In the genomic region with DNA sequence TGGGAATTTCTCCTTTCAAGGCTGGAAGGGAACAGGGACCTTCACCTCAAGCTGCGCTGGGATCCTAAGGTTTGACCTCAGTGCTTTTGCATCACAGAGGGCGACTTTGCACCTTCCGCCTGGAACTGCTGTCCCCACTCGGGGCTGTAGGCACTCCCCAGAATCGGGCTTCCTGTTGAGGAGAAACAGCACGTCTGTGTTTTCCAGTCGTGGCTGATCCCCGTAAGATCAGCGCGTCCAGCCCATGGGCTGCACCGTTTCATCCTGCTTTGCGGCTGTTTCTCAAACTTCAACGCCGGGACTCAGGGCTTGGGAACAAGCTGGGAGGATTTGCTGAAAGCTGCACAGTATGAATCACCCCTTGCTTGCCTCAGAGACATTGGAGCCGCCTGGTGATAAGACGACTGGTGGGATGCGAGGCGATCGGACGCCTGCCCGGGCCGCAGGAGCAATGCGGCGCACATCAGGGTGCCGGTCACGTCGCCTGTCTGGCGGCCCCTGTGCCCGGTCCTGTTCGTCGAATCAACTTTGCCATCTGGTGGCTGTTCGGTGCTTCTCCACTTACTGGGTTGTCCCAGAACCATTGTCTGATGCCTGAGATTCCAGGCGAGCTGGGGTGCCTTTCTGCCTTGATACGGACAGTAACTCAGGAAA, we compare ENCODE assay signal across 9 cellular contexts. TPM values are rescaled to one million over a fixed set of nuclear protein-coding genes. Genes with fewer than 3 reads are reported as not detected.
A peak's percentile ranks its signal among the peaks of the same experiment; 100 is the strongest.
DNase-seq lines count a peak whose midpoint lies in the region; ATAC-seq and TF ChIP-seq lines count a peak whose summit lies in the region.
"Had no signal": no experiment of that assay in that cellular context is flagged by ENCODE, and none has a peak within 500 bp of the region (broad histone marks: within the 10 kb centered on the region; RNA-seq: fewer than 3 reads in every experiment).

No MANE protein-coding gene starts in this region.

- H3K27me3 ChIP-seq in GM23248 (replicated peaks; ENCODE audit: insufficient read depth), result no peaks in the 10 kb centered on the region
- no peaks in the 10 kb centered on the region for H3K27me3 ChIP-seq in ascending aorta
- H3K27me3 ChIP-seq in iPS DF 6.9 (ENCODE audit: control insufficient read depth, insufficient read depth, low read length), result no peaks in the 10 kb centered on the region; the same call in 1 of the 2 replicates
- no peaks in the 10 kb centered on the region for H3K27me3 ChIP-seq in gastrocnemius medialis

- ATAC-seq in gastrocnemius medialis, result peak; percentile 68 to 83

- H3K4me1 ChIP-seq in GM23248 (ENCODE audit: insufficient read depth) (peaks cover 3% of the 10 kb centered on the region; the same call in 1 of the 2 replicates), ascending aorta (peaks cover 0 to 3% of the 10 kb centered on the region in 2 donors), iPS DF 6.9 (ENCODE audit: control insufficient read depth, insufficient read depth, low read length) (peaks cover 15% of the 10 kb centered on the region), gastrocnemius medialis (peaks cover 5 to 6% of the 10 kb centered on the region in 2 donors)

- H3K9me2 ChIP-seq in GM23248 (ENCODE audit: insufficient read depth), result no peaks in the 10 kb centered on the region

- H3K9ac ChIP-seq in GM23248, result peak overlapping the region; percentile 73

- H3F3A ChIP-seq in GM23248 (ENCODE audit: insufficient read depth), result no peaks in the 10 kb centered on the region

- H3K9me3 ChIP-seq in GM23248 (ENCODE audit: low read depth) (no peaks in the 10 kb centered on the region), ascending aorta (no peaks in the 10 kb centered on the region), iPS DF 6.9 (ENCODE audit: control insufficient read depth, insufficient read depth, low read length) (no peaks in the 10 kb centered on the region), gastrocnemius medialis (no peaks in the 10 kb centered on the region)

- peak overlapping the region; percentile 86 for H3K4me2 ChIP-seq in GM23248 (ENCODE audit: unreplicated experiment)

- no peak for TF ChIP-seq POLR2A in gastrocnemius medialis (IDR thresholded peaks at IDR 0.05)

- 11% methylated on average over 34 of the region's 34 CpGs for WGBS in GM23248 (ENCODE audit: low coverage in 1 of 2, low lambda C conversion rate in 2 of 2, missing lambda C conversion rate in 2 of 2), 2 experiments
- WGBS in iPS DF 6.9 (ENCODE audit: insufficient coverage, insufficient read length), result no CpG with 5 or more reads among the region's 34 CpGs

- peak in 2 of 3 experiments; percentile 7 to 43 for TF ChIP-seq CTCF in ascending aorta (IDR thresholded peaks at IDR 0.05)
- peak in 4 of 5 experiments; percentile 42 to 64 (median 46) for TF ChIP-seq CTCF in gastrocnemius medialis (IDR thresholded peaks at IDR 0.05 in 4 of 5, conservative IDR thresholded peaks at IDR 0.05 in 1 of 5)

- DNase-seq in GM23248 (peak; percentile 88), ascending aorta (ENCODE audit: low spot score in 2 of 2) (no peak), iPS DF 6.9 (ENCODE audit: low read depth, low spot score) (peak; percentile 39), gastrocnemius medialis (peak; percentile 25 to 35), germinal center (ENCODE audit: low spot score) (no peak), NCI-H748 treated with DMSO at 0.1 percent for 48 hours (lab: John Stamatoyannopoulos, UW) (no peak), NCI-H1694 (lab: John Stamatoyannopoulos, UW) (no peak)
- DNase-seq in activated CD4-positive, alpha-beta T cell treated with anti-CD3 and anti-CD28 coated beads for 1 hour, result no peak

- H3K36me3 ChIP-seq in GM23248 (ENCODE audit: low read depth) (no peaks in the 10 kb centered on the region), ascending aorta (no peaks in the 10 kb centered on the region), iPS DF 6.9 (ENCODE audit: control insufficient read depth, insufficient read depth, low read length) (no peaks in the 10 kb centered on the region), gastrocnemius medialis (no peaks in the 10 kb centered on the region)

- H4K20me1 ChIP-seq in GM23248 (ENCODE audit: insufficient read depth), result no peaks in the 10 kb centered on the region

- H3K27ac ChIP-seq in GM23248, result peak overlapping the region; percentile 74
- H3K27ac ChIP-seq in ascending aorta, result peak overlapping the region in 1 of 2 donors; percentile 15
- no peak overlapping the region for H3K27ac ChIP-seq in iPS DF 6.9 (ENCODE audit: low read length)
- H3K27ac ChIP-seq in gastrocnemius medialis, result peak overlapping the region in 2 of 4 donors; percentile 34 to 42
- H3K27ac ChIP-seq: epithelial cell of prostate had no signal

- H3K4me3 ChIP-seq in GM23248 (peak overlapping the region; percentile 65), ascending aorta (peak overlapping the region in 1 of 2 donors; percentile 57), iPS DF 6.9 (ENCODE audit: low read length) (no peak overlapping the region), gastrocnemius medialis (peak overlapping the region; percentile 34 to 51 (median 44))

- in situ Hi-C loops in GM23248 (cut with MboI), result no loop called here
- in situ Hi-C loops in gastrocnemius medialis (cut with MboI; ENCODE audit: low sequenced_read_pairs in 4 of 4), result loop anchor here in 1 of 4 donors (25.0 kb wide), 1 partner anchor 220 kb away; no protein-coding TSS in a partner anchor

- intact Hi-C loops in ascending aorta (cut with DNase I), result no loop called here
- intact Hi-C loops in gastrocnemius medialis (cut with DNase I; ENCODE audit: low total_unique reads), result loop anchor here (1.0 to 5.0 kb wide), 2 partner anchors 72 to 225 kb away; no protein-coding TSS in a partner anchor

- no peaks in the 10 kb centered on the region for H3K79me2 ChIP-seq in GM23248 (ENCODE audit: insufficient read depth)

- peak overlapping the region; percentile 74 for H2AFZ ChIP-seq in GM23248

RNA-seq across cellular contexts. Expression of a gene that starts 53.6 kb away (rescaled TPM):
- not detected in 2 replicates for total RNA-seq in GM23248 (2014; rRNA removed; shearing (Covaris generic))
- not detected in 2 replicates for polyA plus RNA-seq in GM23248 (2016; fragmentation: Nextera tagmentation; extraction: Ambion mirVana)
- not detected for total RNA-seq in ascending aorta
- under 1 TPM in 2 of 4 donors, not detected in 2; 0.04 to 0.12 TPM for total RNA-seq in gastrocnemius medialis

Comparison
In these comparisons a context has a peak if more than half of its experiments do, and no peak if none do; other contexts are left out.
1. DNase-seq: peak in GM23248 (single experiment), iPS DF 6.9 (single experiment) and gastrocnemius medialis (2 of 2); none in ascending aorta (0 of 2), germinal center (single experiment), activated CD4-positive, alpha-beta T cell treated with anti-CD3 and anti-CD28 coated beads for 1 hour (single experiment), NCI-H748 treated with DMSO at 0.1 percent for 48 hours (single experiment) and NCI-H1694 (single experiment).